ENCODE assay signal across 8 cellular contexts in the genomic region with DNA sequence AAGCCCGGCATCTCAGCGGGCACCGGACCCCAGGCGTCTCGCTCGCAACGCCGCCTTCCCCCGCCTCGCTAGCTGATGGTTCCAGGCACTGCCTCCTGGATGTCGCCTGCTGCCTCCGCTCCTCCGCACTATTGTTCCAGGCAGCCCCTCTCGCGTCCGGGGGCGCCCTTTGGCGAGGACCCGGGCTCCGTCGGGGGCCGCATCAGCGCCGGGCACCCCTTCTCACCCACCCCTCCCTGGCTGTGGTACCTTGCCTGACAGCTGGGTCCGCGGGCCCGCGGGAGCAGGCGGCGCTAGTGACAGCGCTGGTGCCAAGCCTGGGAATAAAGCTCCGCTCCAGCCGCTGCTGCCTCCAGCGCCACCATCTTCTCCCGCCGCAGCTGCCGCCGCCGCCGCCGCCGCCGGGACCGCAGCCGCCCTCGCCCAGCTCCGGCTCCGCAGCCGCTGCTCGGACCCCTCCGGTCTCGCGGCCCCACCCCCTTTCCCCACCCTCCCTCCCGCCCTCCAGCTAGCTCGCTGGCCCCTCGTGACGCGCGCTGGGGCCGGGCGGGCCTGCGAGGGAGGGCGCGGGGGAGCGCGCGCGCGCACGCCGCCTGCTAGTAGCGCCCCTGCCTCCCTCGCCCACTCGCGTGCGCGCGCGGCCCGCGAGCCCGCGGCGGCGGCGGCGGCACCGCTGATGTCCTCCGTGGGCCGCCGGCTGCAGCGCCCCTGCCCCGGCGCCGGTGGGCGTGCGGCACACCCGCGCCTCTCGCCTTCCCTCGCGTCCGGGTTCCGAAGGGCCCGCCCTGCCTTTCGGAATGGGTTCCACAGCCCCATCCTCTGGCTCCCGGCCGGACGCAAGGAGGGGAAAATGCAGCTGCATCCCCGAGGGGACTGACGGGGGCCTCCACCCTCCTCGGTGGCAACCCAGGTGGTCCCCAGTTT. TPM values are rescaled to one million over a fixed set of nuclear protein-coding genes. Genes with fewer than 3 reads are reported as not detected.
DNase-seq lines count a peak whose midpoint lies in the region; ATAC-seq and TF ChIP-seq lines count a peak whose summit lies in the region.

TSS of gene APBA1 (minus strand) at position 468 of the 924 bp plus-strand sequence.

- H3K4me2 ChIP-seq in trophoblast cell (ENCODE audit: low read length): peak within 1 kb of the TSS; percentile 98

- H4K91ac ChIP-seq in trophoblast cell (ENCODE audit: low read depth, low read length): no peak within 1 kb of the TSS

- TF ChIP-seq POLR2A in vagina (IDR thresholded peaks at IDR 0.05): no peak

- intact Hi-C loops in left cardiac atrium (cut with DNase I): loop anchor here (5.0 to 10.0 kb wide), 4 partner anchors 83 to 245 kb away; no protein-coding TSS in a partner anchor
- intact Hi-C loops in vagina (cut with DNase I): loop anchor here (5.0 kb wide), 1 partner anchor 90 kb away; the partner anchor contains the start of gene PTAR1

- no peak within 1 kb of the TSS for H3K14ac ChIP-seq in trophoblast cell (ENCODE audit: low read length)

- no peak for TF ChIP-seq CTCF in vagina (IDR thresholded peaks at IDR 0.05)

- no peak within 1 kb of the TSS for H2BK5ac ChIP-seq in trophoblast cell (ENCODE audit: low read depth, low read length, poor library complexity)

- H3K4me3 ChIP-seq in trophoblast cell (ENCODE audit: low read depth, low read length) (peak within 1 kb of the TSS; percentile 71), vagina (peak within 1 kb of the TSS; percentile 84 to 85)

- H3K27me3 ChIP-seq in trophoblast cell (ENCODE audit: insufficient read depth, low read length): peaks cover 13% of the 10 kb centered on the region
- no peaks in the 10 kb centered on the region for H3K27me3 ChIP-seq in vagina

- no peaks in the 10 kb centered on the region for H3K79me2 ChIP-seq in trophoblast cell (ENCODE audit: control insufficient read depth, insufficient read depth, low read length, poor library complexity)

- no peak within 1 kb of the TSS for H2AK5ac ChIP-seq in trophoblast cell (ENCODE audit: low read length)

- no peak within 1 kb of the TSS for H3K4ac ChIP-seq in trophoblast cell (ENCODE audit: low read depth, low read length)

- H3K9ac ChIP-seq in trophoblast cell (ENCODE audit: low read length): peak within 1 kb of the TSS; percentile 14

- no peak within 1 kb of the TSS for H4K12ac ChIP-seq in trophoblast cell (ENCODE audit: low read depth, low read length)

- H3K36me3 ChIP-seq in trophoblast cell (ENCODE audit: control insufficient read depth in 1 of 2, insufficient read depth in 2 of 2, low read length in 2 of 2) (no peaks in the 10 kb centered on the region), vagina (no peaks in the 10 kb centered on the region)

- no peak within 1 kb of the TSS for H2BK12ac ChIP-seq in trophoblast cell (ENCODE audit: low read length)

- peaks cover 2% of the 10 kb centered on the region for H3K79me1 ChIP-seq in trophoblast cell (ENCODE audit: low read length)

- H2AFZ ChIP-seq in trophoblast cell (ENCODE audit: insufficient read depth, low read length, poor library complexity): peak within 1 kb of the TSS; percentile 88

- H3K27ac ChIP-seq in trophoblast cell (ENCODE audit: low read depth, low read length) (no peak within 1 kb of the TSS), vagina (peak within 1 kb of the TSS; percentile 89)

- H3K18ac ChIP-seq in trophoblast cell (ENCODE audit: low read length): no peak within 1 kb of the TSS

- H3K23ac ChIP-seq in trophoblast cell (ENCODE audit: low read length): peak within 1 kb of the TSS; percentile 60

- H3K9me3 ChIP-seq in trophoblast cell (ENCODE audit: insufficient read depth, low read depth, low read length): no peaks in the 10 kb centered on the region
- no peaks in the 10 kb centered on the region for H3K9me3 ChIP-seq in vagina

- DNase-seq in CD1c-positive myeloid dendritic cell (ENCODE audit: extremely low spot score) (peak; percentile 72), SK-N-DZ (ENCODE audit: low spot score) (peak; percentile 74), amniotic epithelial cell (ENCODE audit: low read depth) (peak; percentile 36), left cardiac atrium (peak; percentile 74), trophoblast cell (peak; percentile 10 to 60), vagina (ENCODE audit: extremely low spot score in 2 of 2) (no peak)

- WGBS in trophoblast cell (ENCODE audit: extremely low coverage, insufficient coverage, insufficient read length): no CpG with 5 or more reads among the region's 112 CpGs

- no peak within 1 kb of the TSS for H2BK120ac ChIP-seq in trophoblast cell (ENCODE audit: insufficient read depth, low read length, poor library complexity)

- peak; percentile 42 for ATAC-seq in GM19463 (IDR thresholded peaks at IDR 0.05; ENCODE audit: unreplicated experiment)
- ATAC-seq in HG03571 (IDR thresholded peaks at IDR 0.05; ENCODE audit: unreplicated experiment): peak; percentile 12
- ATAC-seq in left cardiac atrium: peak; percentile 88 to 90

- H4K8ac ChIP-seq in trophoblast cell (ENCODE audit: low read depth, low read length): no peak within 1 kb of the TSS

- H3K4me1 ChIP-seq in trophoblast cell (ENCODE audit: control insufficient read depth in 1 of 2, insufficient read depth in 2 of 2, low read length in 2 of 2): peaks cover 3 to 9% of the 10 kb centered on the region in 2 experiments
- peaks cover 36% of the 10 kb centered on the region for H3K4me1 ChIP-seq in vagina

RNA-seq across cellular contexts. Expression of gene APBA1, which starts in this region (rescaled TPM):
- polyA plus RNA-seq in SK-N-DZ (2014; cell fraction: cytosol; rRNA removed): 14.3 and 15.6 TPM in 2 replicates
- 14.0 and 15.2 TPM in 2 replicates for polyA plus RNA-seq in SK-N-DZ (2014; cell fraction: nucleus; rRNA removed)
- total RNA-seq in left cardiac atrium (1 to 10 TPM; 7.8 to 8.4 TPM), vagina (13.3 TPM)
- polyA plus RNA-seq in trophoblast cell (2013): 0.21 and 0.27 TPM in 2 replicates

Comparison
In these comparisons a context has a peak if more than half of its experiments do, and no peak if none do; other contexts are left out.
1. DNase-seq: peak in CD1c-positive myeloid dendritic cell (single experiment), SK-N-DZ (single experiment), amniotic epithelial cell (single experiment), left cardiac atrium (single experiment) and trophoblast cell (2 of 2); none in vagina (0 of 2).
2. ATAC-seq: peak in every context shown above with its lines; median percentile 89 in left cardiac atrium; 42 in GM19463; 12 in HG03571.